In genomic region chr19:46716013-46716671, GRCh38 we compare ENCODE assay signal across 8 cellular contexts. TPM values are rescaled to one million over a fixed set of nuclear protein-coding genes. Genes with fewer than 3 reads are reported as not detected.
DNase-seq lines count a peak whose midpoint lies in the region; ATAC-seq and TF ChIP-seq lines count a peak whose summit lies in the region.

No MANE protein-coding gene starts in this region.

- H4K20me1 ChIP-seq in HCT116 (ENCODE audit: insufficient read depth) = no peaks in the 10 kb centered on the region

- ATAC-seq in HCT116 (no peak), HG02970 (IDR thresholded peaks at IDR 0.05; ENCODE audit: low FRiP score, unreplicated experiment) (no peak), GM18873 (IDR thresholded peaks at IDR 0.05; ENCODE audit: low FRiP score, unreplicated experiment) (no peak)
- no peak for ATAC-seq in activated T-helper 17 cell treated with anti-CD3 and anti-CD28 coated beads, Interleukin-2, amount 50 U/mL, for 72 hours (replicated peaks)

- DNase-seq in HCT116 (ENCODE audit: low read depth, low spot score) = no peak
- peak; percentile 51 for DNase-seq in stimulated activated CD8-positive, alpha-beta memory T cell treated with anti-CD3 and anti-CD28 coated beads, Interleukin-4, amount 100 ng/mL, for 48 hours
- DNase-seq in stimulated activated CD4-positive, alpha-beta T cell treated with anti-CD3 and anti-CD28 coated beads, Interleukin-12 subunit alpha, Interleukin-12 subunit beta, amount 100 ng/mL, for 4 hours = no peak

- H3K9me3 ChIP-seq in HCT116 (ENCODE audit: control insufficient read depth in 1 of 2, insufficient read depth in 1 of 2, low read depth in 1 of 2, low read length in 2 of 2) (no peaks in the 10 kb centered on the region), iPS-15b (ENCODE audit: control insufficient read depth, insufficient read depth, low read length) (no peaks in the 10 kb centered on the region)

- peaks cover 28% of the 10 kb centered on the region for H3K79me2 ChIP-seq in HCT116 (ENCODE audit: insufficient read depth, low read length)

- POLR2A ChIA-PET in HCT116 (lab: Charles Lee) = interaction anchor here (0.6 to 1.4 kb wide), 3 partner anchors 16 to 124 kb away, joined by 3 to 5 read pairs (median 3); no protein-coding TSS in a partner anchor

- H3K9ac ChIP-seq in HCT116 (ENCODE audit: low read length) (peak overlapping the region; percentile 84), iPS-15b (ENCODE audit: low read depth, low read length) (peak overlapping the region; percentile 73)

- no peak for TF ChIP-seq POLR2A in HCT116 (IDR thresholded peaks at IDR 0.05; ENCODE audit: borderline replicate concordance, extremely low read depth, insufficient read depth, insufficient read length)

- no peak overlapping the region for H2AFZ ChIP-seq in HCT116 (ENCODE audit: low read depth, low read length, poor library complexity, severe bottlenecking)

- H3K27me3 ChIP-seq in HCT116 (ENCODE audit: insufficient read depth, low read length) = no peaks in the 10 kb centered on the region
- no peaks in the 10 kb centered on the region for H3K27me3 ChIP-seq in iPS-15b (ENCODE audit: control insufficient read depth, insufficient read depth, low read length)

- H3K4me1 ChIP-seq in HCT116 (ENCODE audit: control insufficient read depth in 1 of 2, insufficient read depth in 2 of 2, low read length in 2 of 2) (peaks cover 10 to 36% of the 10 kb centered on the region in 2 experiments; a peak in 3 of 4 replicates), iPS-15b (ENCODE audit: control insufficient read depth, insufficient read depth, low read length) (peaks cover 3% of the 10 kb centered on the region)

- H3K27ac ChIP-seq in 22Rv1 (peak overlapping the region; percentile 51), HCT116 (ENCODE audit: low read depth, low read length) (peak overlapping the region; percentile 90)

- no peak for TF ChIP-seq CTCF in 22Rv1 (IDR thresholded peaks at IDR 0.05)
- no peak for TF ChIP-seq CTCF in HCT116 (IDR thresholded peaks at IDR 0.05 in 2 of 3, conservative IDR thresholded peaks at IDR 0.05 in 1 of 3; ENCODE audit: borderline replicate concordance in 1 of 3, insufficient read depth in 1 of 3, low read depth in 2 of 3, low read length in 2 of 3)

- H3K9me3 Mint-ChIP-seq in activated T-helper 17 cell treated with anti-CD3 and anti-CD28 coated beads, Interleukin-2, amount 50 U/mL, for 72 hours = no peaks in the 10 kb centered on the region

- intact Hi-C loops in HCT116 (cut with micrococcal nuclease) = no loop called here

- CTCF ChIA-PET in HCT116 (lab: Charles Lee) = interaction anchor here (1.9 kb wide), 1 partner anchor 12 kb away, joined by 5 read pairs; no protein-coding TSS in a partner anchor

- peaks cover 72% of the 10 kb centered on the region for H3K36me3 Mint-ChIP-seq in activated T-helper 17 cell treated with anti-CD3 and anti-CD28 coated beads, Interleukin-2, amount 50 U/mL, for 72 hours (ENCODE audit: low read depth)

- RAD21 ChIA-PET in HCT116 (lab: Charles Lee; ENCODE audit: low non-redundant PET in 1 of 2, low total read pairs in 2 of 2, uncharacterized antibody in 2 of 2, unreplicated experiment in 2 of 2) = interaction anchor here in 1 of 2 experiments (0.7 kb wide), 1 partner anchor 51 kb away, joined by 3 read pairs; no protein-coding TSS in a partner anchor

- H3K27ac Mint-ChIP-seq in activated T-helper 17 cell treated with anti-CD3 and anti-CD28 coated beads, Interleukin-2, amount 50 U/mL, for 72 hours = peak overlapping the region; percentile 96

- BruUV-seq in HCT116 (replicated peaks; lab: Mats Ljungman, UMichigan) = no TSS peak

- TF ChIP-seq RAD21 in HCT116 (IDR thresholded peaks at IDR 0.05; ENCODE audit: low read depth) = no peak

- H3K9me2 ChIP-seq in HCT116 (ENCODE audit: insufficient read depth) = no peaks in the 10 kb centered on the region

- peaks cover 27% of the 10 kb centered on the region for H3K4me1 Mint-ChIP-seq in activated T-helper 17 cell treated with anti-CD3 and anti-CD28 coated beads, Interleukin-2, amount 50 U/mL, for 72 hours

- peaks cover 2 to 14% of the 10 kb centered on the region in 2 experiments; a peak in 2 of 4 replicates for H3K36me3 ChIP-seq in HCT116 (ENCODE audit: control insufficient read depth in 1 of 2, insufficient read depth in 2 of 2, low read length in 2 of 2)
- H3K36me3 ChIP-seq in iPS-15b (ENCODE audit: control insufficient read depth, insufficient read depth, low read length) = peaks cover 18% of the 10 kb centered on the region

- H3K27me3 Mint-ChIP-seq in activated T-helper 17 cell treated with anti-CD3 and anti-CD28 coated beads, Interleukin-2, amount 50 U/mL, for 72 hours = no peaks in the 10 kb centered on the region

- H3K4me3 ChIP-seq in HCT116 (replicated peaks in 1 of 2; ENCODE audit: low read depth in 1 of 2, low read length in 2 of 2) = peak overlapping the region; percentile 82 to 90
- peak overlapping the region; percentile 75 for H3K4me3 ChIP-seq in iPS-15b (ENCODE audit: low read depth, low read length)

- peak overlapping the region; percentile 92 for H3K4me3 Mint-ChIP-seq in activated T-helper 17 cell treated with anti-CD3 and anti-CD28 coated beads, Interleukin-2, amount 50 U/mL, for 72 hours

- peak overlapping the region; percentile 92 for H3K4me2 ChIP-seq in HCT116 (ENCODE audit: low read length)

TF ChIP-seq in HCT116, 20 proteins besides CTCF, POLR2A, EP300 and RAD21:
- no peak for TF ChIP-seq ZBTB33 (IDR thresholded peaks at IDR 0.05; ENCODE audit: extremely low read depth, insufficient replicate concordance, low read length)
- no peak for TF ChIP-seq TCF7L2 (IDR thresholded peaks at IDR 0.05; ENCODE audit: borderline replicate concordance, extremely low read depth, insufficient read depth, insufficient read length)
- no peak for TF ChIP-seq ATF3 (IDR thresholded peaks at IDR 0.05)
- no peak for TF ChIP-seq YY1 (IDR thresholded peaks at IDR 0.05; ENCODE audit: extremely low read depth, insufficient replicate concordance, low read depth, low read length)
- no peak for TF ChIP-seq ZNF274 (IDR thresholded peaks at IDR 0.05; ENCODE audit: low read depth, low read length)
- no peak for TF ChIP-seq REST (IDR thresholded peaks at IDR 0.05; ENCODE audit: low read depth)
- no peak for TF ChIP-seq EZH2phosphoT487 (IDR thresholded peaks at IDR 0.05; ENCODE audit: borderline replicate concordance)

RNA-seq across cellular contexts. Expression of gene PRKD2, which starts 0.8 kb away (rescaled TPM):
- total RNA-seq in HCT116 (2021; ENCODE audit: unreplicated experiment) = 73.5 TPM
- polyA plus RNA-seq in HCT116 (2012) = 62.1 and 81.0 TPM in 2 replicates
- total RNA-seq in activated T-helper 17 cell treated with anti-CD3 and anti-CD28 coated beads, Interleukin-2, amount 50 U/mL, for 72 hours = 100 to 1,000 TPM in 1 of 2 donors, 10 to 100 TPM in 1; 75.0 to 103 TPM

RNA-seq across cellular contexts. Expression of gene FKRP, which starts 29.7 kb away (rescaled TPM):
- 19.4 TPM for total RNA-seq in HCT116 (2021; ENCODE audit: unreplicated experiment)
- polyA plus RNA-seq in HCT116 (2012) = 9.0 and 13.3 TPM in 2 replicates
- 10 to 100 TPM in 1 of 2 donors, 1 to 10 TPM in 1; 6.3 to 14.3 TPM for total RNA-seq in activated T-helper 17 cell treated with anti-CD3 and anti-CD28 coated beads, Interleukin-2, amount 50 U/mL, for 72 hours

RNA-seq across cellular contexts. Expression of gene STRN4, which starts 30.1 kb away (rescaled TPM):
- 107 TPM for total RNA-seq in HCT116 (2021; ENCODE audit: unreplicated experiment)
- polyA plus RNA-seq in HCT116 (2012) = 95.1 and 137 TPM in 2 replicates
- total RNA-seq in activated T-helper 17 cell treated with anti-CD3 and anti-CD28 coated beads, Interleukin-2, amount 50 U/mL, for 72 hours = 10 to 100 TPM; 60.7 to 69.9 TPM

RNA-seq across cellular contexts. Expression of gene DACT3, which starts 55.2 kb away (rescaled TPM):
- 2.0 TPM for total RNA-seq in HCT116 (2021; ENCODE audit: unreplicated experiment)
- 0.64 and 1.3 TPM in 2 replicates for polyA plus RNA-seq in HCT116 (2012)
- 1 to 10 TPM in 1 of 2 donors, under 1 TPM in 1; 0.09 to 5.4 TPM for total RNA-seq in activated T-helper 17 cell treated with anti-CD3 and anti-CD28 coated beads, Interleukin-2, amount 50 U/mL, for 72 hours
